In genomic region chr13:37869506-37869755, GRCh38 we compare ENCODE assay signal across 10 cellular contexts. TPM values are rescaled to one million over a fixed set of nuclear protein-coding genes. Genes with fewer than 3 reads are reported as not detected.
DNase-seq lines count a peak whose midpoint lies in the region; ATAC-seq and TF ChIP-seq lines count a peak whose summit lies in the region.
"Had no signal": no experiment of that assay in that cellular context is flagged by ENCODE, and none has a peak within 500 bp of the region (broad histone marks: within the 10 kb centered on the region; RNA-seq: fewer than 3 reads in every experiment).

No MANE protein-coding gene starts in this region.

- TF ChIP-seq CTCF in glutamatergic neuron (IDR thresholded peaks at IDR 0.05; ENCODE audit: partially characterized antibody, unreplicated experiment): no peak

- peak overlapping the region; percentile 87 for H3K4me3 Mint-ChIP-seq in glutamatergic neuron (ENCODE audit: unreplicated experiment)
- no peak overlapping the region for H3K4me3 Mint-ChIP-seq in activated CD4-positive, alpha-beta T cell treated with anti-CD3 and anti-CD28 coated beads, Interleukin-2, amount 10 ng/mL, durations not matched to agents 7 days and 5 days
- H3K4me3 Mint-ChIP-seq: activated CD8-positive, alpha-beta T cell treated with anti-CD3 and anti-CD28 coated beads for 36 hours had no signal

- no peaks in the 10 kb centered on the region for H3K36me3 Mint-ChIP-seq in glutamatergic neuron (ENCODE audit: unreplicated experiment)
- H3K36me3 Mint-ChIP-seq in activated CD4-positive, alpha-beta T cell treated with anti-CD3 and anti-CD28 coated beads, Interleukin-2, amount 10 ng/mL, durations not matched to agents 7 days and 5 days (ENCODE audit: low read depth): no peaks in the 10 kb centered on the region

- peaks cover 2% of the 10 kb centered on the region for H3K9me3 Mint-ChIP-seq in glutamatergic neuron (ENCODE audit: unreplicated experiment)
- no peaks in the 10 kb centered on the region for H3K9me3 Mint-ChIP-seq in activated CD4-positive, alpha-beta T cell treated with anti-CD3 and anti-CD28 coated beads, Interleukin-2, amount 10 ng/mL, durations not matched to agents 7 days and 5 days
- H3K9me3 Mint-ChIP-seq: activated CD8-positive, alpha-beta T cell treated with anti-CD3 and anti-CD28 coated beads for 36 hours had no signal

- CTCF ChIA-PET in activated CD4-positive, alpha-beta T cell treated with anti-CD3 and anti-CD28 coated beads, Interleukin-2, amount 10 ng/mL, durations not matched to agents 7 days and 5 days (lab: Charles Lee): interaction anchor here (1.1 kb wide), 1 partner anchor 15 kb away, joined by 4 read pairs; no protein-coding TSS in a partner anchor

- DNase-seq in ELF-1 (ENCODE audit: low read depth, low spot score): peak; percentile 61
- peak; percentile 15 for DNase-seq in glutamatergic neuron
- DNase-seq in posterior vena cava (ENCODE audit: low spot score): peak; percentile 59
- no peak for DNase-seq in activated CD4-positive, alpha-beta T cell treated with anti-CD3 and anti-CD28 coated beads, Interleukin-2, amount 10 ng/mL, durations not matched to agents 7 days and 5 days
- no peak for DNase-seq in DMS 273 treated with DMSO at 0.1 percent for 48 hours (lab: John Stamatoyannopoulos, UW)
- no peak for DNase-seq in activated gamma-delta T cell (lab: John Stamatoyannopoulos, UW)
- DNase-seq: activated CD8-positive, alpha-beta T cell treated with anti-CD3 and anti-CD28 coated beads for 36 hours; NCI-H1436 had no signal

- peaks cover 11% of the 10 kb centered on the region for H3K27me3 Mint-ChIP-seq in glutamatergic neuron (ENCODE audit: unreplicated experiment)
- H3K27me3 Mint-ChIP-seq in activated CD4-positive, alpha-beta T cell treated with anti-CD3 and anti-CD28 coated beads, Interleukin-2, amount 10 ng/mL, durations not matched to agents 7 days and 5 days: peaks cover 37% of the 10 kb centered on the region

- H3K4me1 Mint-ChIP-seq in glutamatergic neuron (ENCODE audit: low read depth, unreplicated experiment): peaks cover 10% of the 10 kb centered on the region
- H3K4me1 Mint-ChIP-seq in activated CD4-positive, alpha-beta T cell treated with anti-CD3 and anti-CD28 coated beads, Interleukin-2, amount 10 ng/mL, durations not matched to agents 7 days and 5 days: no peaks in the 10 kb centered on the region

- intact Hi-C loops in posterior vena cava (cut with DNase I): no loop called here

- no peak overlapping the region for H3K27ac Mint-ChIP-seq in glutamatergic neuron (ENCODE audit: unreplicated experiment)
- no peak overlapping the region for H3K27ac Mint-ChIP-seq in activated CD4-positive, alpha-beta T cell treated with anti-CD3 and anti-CD28 coated beads, Interleukin-2, amount 10 ng/mL, durations not matched to agents 7 days and 5 days
- H3K27ac Mint-ChIP-seq: activated CD8-positive, alpha-beta T cell treated with anti-CD3 and anti-CD28 coated beads for 36 hours had no signal

- ATAC-seq in SK-N-SH treated with all-trans-retinoic acid at 6 μM for 48 hours (peak; percentile 44; the same call in 2 of the 3 replicates), GM21619 (IDR thresholded peaks at IDR 0.05; ENCODE audit: unreplicated experiment) (no peak)
- ATAC-seq: activated CD8-positive, alpha-beta T cell treated with anti-CD3 and anti-CD28 coated beads for 36 hours had no signal

- POLR2A ChIA-PET in activated CD4-positive, alpha-beta T cell treated with anti-CD3 and anti-CD28 coated beads, Interleukin-2, amount 10 ng/mL, durations not matched to agents 7 days and 5 days (lab: Charles Lee): no interaction called here

TF ChIP-seq in SK-N-SH treated with all-trans-retinoic acid at 6 μM for 48 hours, 23 proteins besides CTCF, POLR2A, EP300 and RAD21:
- no peak for TF ChIP-seq ZFP3 (CRISPR knock-in tag; IDR thresholded peaks at IDR 0.05)
- TF ChIP-seq ISL1 (CRISPR knock-in tag; IDR thresholded peaks at IDR 0.05): no peak
- TF ChIP-seq ZNF8 (CRISPR knock-in tag; IDR thresholded peaks at IDR 0.05): no peak
- no peak for TF ChIP-seq TSHZ2 (CRISPR knock-in tag; IDR thresholded peaks at IDR 0.05)
- TF ChIP-seq ARNTL (CRISPR knock-in tag; IDR thresholded peaks at IDR 0.05; ENCODE audit: borderline replicate concordance, low read depth): no peak
- no peak for TF ChIP-seq PPARA (CRISPR knock-in tag; IDR thresholded peaks at IDR 0.05; ENCODE audit: borderline replicate concordance)
- TF ChIP-seq ZNF565 (CRISPR knock-in tag; conservative IDR thresholded peaks at IDR 0.05; ENCODE audit: low read depth): no peak
- no peak for TF ChIP-seq PATZ1 (CRISPR knock-in tag; IDR thresholded peaks at IDR 0.05; ENCODE audit: borderline replicate concordance)
- no peak for TF ChIP-seq GLIS3 (CRISPR knock-in tag; IDR thresholded peaks at IDR 0.05)
- TF ChIP-seq TCF4 (CRISPR knock-in tag; IDR thresholded peaks at IDR 0.05; ENCODE audit: borderline replicate concordance): no peak
- TF ChIP-seq ZNF70 (CRISPR knock-in tag; IDR thresholded peaks at IDR 0.05): no peak
- TF ChIP-seq RARB (CRISPR knock-in tag; IDR thresholded peaks at IDR 0.05): no peak
- TF ChIP-seq SNAI2 (CRISPR knock-in tag; IDR thresholded peaks at IDR 0.05): no peak
- no peak for TF ChIP-seq ESRRG (CRISPR knock-in tag; IDR thresholded peaks at IDR 0.05)
- TF ChIP-seq POU6F1 (CRISPR knock-in tag; IDR thresholded peaks at IDR 0.05; ENCODE audit: borderline replicate concordance, low read depth): no peak
- TF ChIP-seq TOX (CRISPR knock-in tag; IDR thresholded peaks at IDR 0.05; ENCODE audit: borderline replicate concordance): no peak
- no peak for TF ChIP-seq BACH2 (CRISPR knock-in tag; IDR thresholded peaks at IDR 0.05; ENCODE audit: borderline replicate concordance)

RNA-seq across cellular contexts. Expression of gene TRPC4, which starts 0.1 kb away (rescaled TPM):
- total RNA-seq in glutamatergic neuron (ENCODE audit: unreplicated experiment) (not detected), posterior vena cava (1 to 10 TPM; 5.7 to 7.3 TPM)
- not detected for total RNA-seq in activated CD4-positive, alpha-beta T cell treated with anti-CD3 and anti-CD28 coated beads, Interleukin-2, amount 10 ng/mL, durations not matched to agents 7 days and 5 days
- total RNA-seq: activated CD8-positive, alpha-beta T cell treated with anti-CD3 and anti-CD28 coated beads for 36 hours had no signal

Comparison
In these comparisons a context has a peak if more than half of its experiments do, and no peak if none do; other contexts are left out.
1. DNase-seq: peak in ELF-1 (single experiment), glutamatergic neuron (single experiment) and posterior vena cava (single experiment); none in activated CD4-positive, alpha-beta T cell treated with anti-CD3 and anti-CD28 coated beads, Interleukin-2, amount 10 ng/mL, durations not matched to agents 7 days and 5 days (single experiment), DMS 273 treated with DMSO at 0.1 percent for 48 hours (single experiment) and activated gamma-delta T cell (single experiment).